Comparison of ENCODE assay signal across 8 cellular contexts in genomic region chr16:70298988-70299938, GRCh38. TPM values are rescaled to one million over a fixed set of nuclear protein-coding genes. Genes with fewer than 3 reads are reported as not detected.
DNase-seq lines count a peak whose midpoint lies in the region; ATAC-seq and TF ChIP-seq lines count a peak whose summit lies in the region.

TSS of gene DDX19B (plus strand) at chr16:70299186. CDS start at chr16:70299298, 112 bp downstream.

- intact Hi-C loops in Calu3 (cut with micrococcal nuclease; ENCODE audit: unreplicated experiment), result no loop called here

- H3K4me3 ChIP-seq in LNCaP clone FGC (ENCODE audit: low read depth, low read length) (peak within 1 kb of the TSS; percentile 81), SJSA1 (peak within 1 kb of the TSS; percentile 60), neuronal stem cell (ENCODE audit: low read length in 2 of 2) (peak within 1 kb of the TSS; percentile 96 to 98)

- ATAC-seq in GM21717 (IDR thresholded peaks at IDR 0.05; ENCODE audit: unreplicated experiment), result peak; percentile 80

- H3K36me3 ChIP-seq in SJSA1 (peaks cover 22% of the 10 kb centered on the region), neuronal stem cell (replicated peaks in 1 of 2; ENCODE audit: control insufficient read depth in 2 of 2, insufficient read depth in 2 of 2, low read length in 2 of 2) (peaks cover 0 to 20% of the 10 kb centered on the region in 2 donors)

- peaks cover 9% of the 10 kb centered on the region for H3K4me1 ChIP-seq in SJSA1 (replicated peaks)
- H3K4me1 ChIP-seq in neuronal stem cell (ENCODE audit: control insufficient read depth in 2 of 2, insufficient read depth in 1 of 2, low read depth in 1 of 2, low read length in 2 of 2), result peaks cover 1 to 3% of the 10 kb centered on the region in 2 donors

- peak within 1 kb of the TSS; percentile 23 for H3K14ac ChIP-seq in neuronal stem cell (ENCODE audit: low read length)

- H3K23ac ChIP-seq in neuronal stem cell (ENCODE audit: low read depth, low read length, poor library complexity), result peak within 1 kb of the TSS; percentile 86

- H3K18ac ChIP-seq in neuronal stem cell (ENCODE audit: low read length), result peak within 1 kb of the TSS; percentile 72

- H2AK5ac ChIP-seq in neuronal stem cell (ENCODE audit: low read depth, low read length), result no peak within 1 kb of the TSS

- peak within 1 kb of the TSS; percentile 96 for H2AFZ ChIP-seq in neuronal stem cell (ENCODE audit: low read length)

- H2BK5ac ChIP-seq in neuronal stem cell (ENCODE audit: low read length), result no peak within 1 kb of the TSS

- TF ChIP-seq CTCF in Calu3 (IDR thresholded peaks at IDR 0.05; ENCODE audit: unreplicated experiment), result no peak
- no peak for TF ChIP-seq CTCF in LNCaP clone FGC (IDR thresholded peaks at IDR 0.05; ENCODE audit: control insufficient read depth, extremely low read depth, insufficient read depth)

- no peak within 1 kb of the TSS for H2BK12ac ChIP-seq in neuronal stem cell (ENCODE audit: low read length)

- peak within 1 kb of the TSS; percentile 96 for H3K4me3 Mint-ChIP-seq in Calu3 (ENCODE audit: low read depth, unreplicated experiment)

- peak within 1 kb of the TSS; percentile 70 for H3K27ac ChIP-seq in SJSA1
- peak within 1 kb of the TSS; percentile 33 for H3K27ac ChIP-seq in neuronal stem cell (replicated peaks; ENCODE audit: low read length)

- H3K4me2 ChIP-seq in neuronal stem cell (ENCODE audit: insufficient read depth, low read length, poor library complexity, severe bottlenecking), result peak within 1 kb of the TSS; percentile 79

- peaks cover 9% of the 10 kb centered on the region for H3K9me3 Mint-ChIP-seq in Calu3 (ENCODE audit: low read depth, unreplicated experiment)

- no peak within 1 kb of the TSS for H2BK15ac ChIP-seq in neuronal stem cell (ENCODE audit: low read length)

- no peak within 1 kb of the TSS for H4K8ac ChIP-seq in neuronal stem cell (ENCODE audit: low read depth, low read length)

- no peak within 1 kb of the TSS for H3K4ac ChIP-seq in neuronal stem cell (ENCODE audit: low read length)

- H3K4me1 Mint-ChIP-seq in Calu3 (ENCODE audit: low read depth, unreplicated experiment), result peaks cover 25% of the 10 kb centered on the region

- peak within 1 kb of the TSS; percentile 98 for H3K27ac Mint-ChIP-seq in Calu3 (ENCODE audit: unreplicated experiment)

- no peaks in the 10 kb centered on the region for H3K27me3 Mint-ChIP-seq in Calu3 (ENCODE audit: unreplicated experiment)

- no CpG with 5 or more reads among the region's 37 CpGs for WGBS in neuronal stem cell (ENCODE audit: extremely low coverage in 2 of 2, insufficient read length in 2 of 2, insufficient replicate concordance in 1 of 2), 2 donors

- DNase-seq in Calu3 (peak; percentile 86), LNCaP clone FGC (ENCODE audit: low read depth) (no peak), SJSA1 (ENCODE audit: low read depth in 1 of 2, low spot score in 2 of 2) (peak; percentile 55 to 73), germinal center (ENCODE audit: low spot score) (peak; percentile 64), neuronal stem cell (ENCODE audit: low spot score) (no peak), superior temporal gyrus (ENCODE audit: extremely low spot score) (peak; percentile 86)
- DNase-seq in activated naive CD4-positive, alpha-beta T cell treated with anti-CD3 and anti-CD28 coated beads, Interleukin-2, amount 50 U/mL, for 16 hours, result peak; percentile 54

- H2BK120ac ChIP-seq in neuronal stem cell (ENCODE audit: low read depth, low read length), result no peak within 1 kb of the TSS

- no TSS peak for BruUV-seq in Calu3 (replicated peaks; lab: Mats Ljungman, UMichigan)

- H3K27me3 ChIP-seq in SJSA1 (replicated peaks) (no peaks in the 10 kb centered on the region), neuronal stem cell (ENCODE audit: control insufficient read depth in 3 of 3, insufficient read depth in 3 of 3, low read depth in 1 of 3, low read length in 3 of 3) (no peaks in the 10 kb centered on the region)

- CTCF ChIA-PET in Calu3 (lab: Charles Lee), result interaction anchor here (0.7 to 1.8 kb wide), 3 partner anchors 9 to 126 kb away, joined by 3 to 6 read pairs (median 4); partner anchors contain the start of gene AARS1

- H3K9me3 ChIP-seq in SJSA1 (replicated peaks) (peaks cover 6% of the 10 kb centered on the region), neuronal stem cell (replicated peaks in 1 of 2; ENCODE audit: control insufficient read depth in 2 of 2, insufficient read depth in 1 of 2, low read depth in 1 of 2, low read length in 2 of 2) (peaks cover 0 to 21% of the 10 kb centered on the region in 2 donors)

- no peak within 1 kb of the TSS for H4K91ac ChIP-seq in neuronal stem cell (ENCODE audit: low read depth, low read length, poor library complexity)

- H3K36me3 Mint-ChIP-seq in Calu3 (ENCODE audit: insufficient read depth, unreplicated experiment), result peaks cover 40% of the 10 kb centered on the region

- peaks cover 4% of the 10 kb centered on the region for H3K79me1 ChIP-seq in neuronal stem cell (ENCODE audit: low read depth, low read length)

- peak within 1 kb of the TSS; percentile 98 for H3K9ac ChIP-seq in neuronal stem cell (ENCODE audit: low read depth, low read length, poor library complexity)

RNA-seq across cellular contexts. Expression of gene DDX19B, which starts in this region (rescaled TPM):
- total RNA-seq in Calu3 (2022), result 44.6 and 45.2 TPM in 2 replicates
- 39.6 and 55.9 TPM in 2 replicates for total RNA-seq in SJSA1 (2014; rRNA removed; shearing (Covaris generic))
- 40.0 TPM for polyA plus RNA-seq in neuronal stem cell (2013, experiment 1 of 2)
- polyA plus RNA-seq in neuronal stem cell (2013, experiment 2 of 2), result 38.4 TPM

Comparison
In these comparisons a context has a peak if more than half of its experiments do, and no peak if none do; other contexts are left out.
1. DNase-seq: peak in Calu3 (single experiment), SJSA1 (2 of 2), activated naive CD4-positive, alpha-beta T cell treated with anti-CD3 and anti-CD28 coated beads, Interleukin-2, amount 50 U/mL, for 16 hours (single experiment), germinal center (single experiment) and superior temporal gyrus (single experiment); none in LNCaP clone FGC (single experiment) and neuronal stem cell (single experiment).
2. Peak in every context shown above with its lines, with median percentiles within 50 percentile points of each other: H3K4me3 ChIP-seq.